1 cellular context compared by ENCODE assay signal in genomic region chr7:149771199-149771636, GRCh38.
TF ChIP-seq lines count a peak whose summit lies in the region.

No MANE protein-coding gene starts in this region.

TF ChIP-seq in H1, 55 proteins besides CTCF, POLR2A, EP300 and RAD21 (continued from another document):
- no peak for TF ChIP-seq RBBP5 (IDR thresholded peaks at IDR 0.05; ENCODE audit: borderline replicate concordance, low read depth, low read length)
- TF ChIP-seq EZH2 (IDR thresholded peaks at IDR 0.05; ENCODE audit: low read depth, low read length, severe bottlenecking): no peak
